Comparison of ENCODE assay signal across 19 cellular contexts in the genomic region with DNA sequence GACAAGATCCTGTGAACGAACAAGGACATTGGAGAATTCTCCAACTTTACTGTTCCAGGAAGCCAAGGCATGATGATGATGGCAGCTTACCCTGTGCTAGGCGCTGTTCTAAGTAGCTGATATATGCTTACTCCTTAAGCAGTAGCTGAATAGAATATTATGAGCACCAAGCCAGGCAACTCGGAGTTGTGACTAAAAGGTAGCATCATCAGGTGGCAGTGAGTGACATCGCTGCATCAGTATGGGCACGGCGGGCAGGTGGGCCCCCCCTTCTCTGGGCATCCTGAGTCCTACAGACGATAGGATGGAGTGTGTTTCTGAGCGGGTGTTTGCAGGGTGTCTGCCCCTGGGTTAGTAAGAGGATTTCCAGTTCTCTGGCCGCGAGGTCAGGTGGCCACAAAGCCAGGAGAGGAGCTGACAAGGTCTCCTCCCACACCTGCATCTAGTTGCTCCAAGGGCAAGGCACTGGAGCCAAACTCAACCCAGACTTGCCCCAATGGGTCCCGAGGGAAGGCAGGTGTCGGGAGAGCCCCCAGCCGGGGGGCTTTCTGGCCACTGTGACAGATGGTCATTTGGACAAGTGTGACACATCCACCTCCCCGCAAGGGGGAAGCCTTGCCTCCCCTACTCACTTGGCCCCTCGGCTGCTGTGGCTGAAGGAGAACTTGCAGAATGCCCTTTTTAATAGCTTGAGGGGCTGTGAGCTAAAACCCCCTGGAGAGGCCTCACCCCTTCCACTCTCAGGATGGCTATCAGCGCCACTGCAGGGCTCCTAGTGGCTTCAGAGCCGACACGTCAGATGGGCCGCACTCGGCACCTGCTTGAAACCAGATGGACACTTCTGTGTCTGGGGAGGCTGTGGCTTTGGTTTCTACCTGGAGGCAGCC. TPM values are rescaled to one million over a fixed set of nuclear protein-coding genes. Genes with fewer than 3 reads are reported as not detected.
DNase-seq lines count a peak whose midpoint lies in the region; TF ChIP-seq lines count a peak whose summit lies in the region.
"Had no signal": no experiment of that assay in that cellular context is flagged by ENCODE, and none has a peak within 500 bp of the region (broad histone marks: within the 10 kb centered on the region; RNA-seq: fewer than 3 reads in every experiment).

No MANE protein-coding gene starts in this region.

- TF ChIP-seq CTCF in GM10248 (IDR thresholded peaks at IDR 0.05; ENCODE audit: control extremely low read depth, extremely low read depth, low read depth, missing control alignments) (no peak), SK-N-SH (IDR thresholded peaks at IDR 0.05) (0 out of 2 replicates have a peak, but pooled peaks have one; percentile 10), endothelial cell (IDR thresholded peaks at IDR 0.05; ENCODE audit: unreplicated experiment) (no peak)

- H3K4me3 ChIP-seq in SK-N-SH (ENCODE audit: low read depth in 2 of 2, low read length in 1 of 2) = no peak overlapping the region
- H3K4me3 ChIP-seq: breast epithelium, GM23248, SK-N-MC had no signal

- H4K20me1 ChIP-seq in SK-N-SH (ENCODE audit: insufficient read depth) = no peaks in the 10 kb centered on the region

- no peak overlapping the region for H3K27ac ChIP-seq in SK-N-SH (ENCODE audit: low read depth in 2 of 2, low read length in 1 of 2)
- H3K27ac ChIP-seq: breast epithelium, GM23248, RWPE1, SK-N-MC had no signal

- DNase-seq in DMS79 (lab: John Stamatoyannopoulos, UW) (peak; percentile 88), GM10248 (ENCODE audit: extremely low spot score) (peak; percentile 13), SK-N-SH (no peak), left kidney (ENCODE audit: low read depth, low spot score) (peak; percentile 31), NOMO-1 treated with DMSO at 0.1 percent for 48 hours (lab: John Stamatoyannopoulos, UW; ENCODE audit: unreplicated experiment) (no peak), AG08396 (ENCODE audit: low spot score) (no peak), endothelial cell (ENCODE audit: low spot score) (no peak)
- DNase-seq: activated B cell treated with CpG ODN at 0.5 μM for 24 hours; activated CD8-positive, alpha-beta T cell treated with anti-CD3 and anti-CD28 coated beads for 36 hours; activated T-cell treated with anti-CD3 and anti-CD28 coated beads, Interleukin-2, amount 50 U/mL, for 24 hours; GM23248; NCI-H1105; NCI-H2029; NCI-H446 treated with DMSO at 0.1 percent for 48 hours; stimulated activated CD4-positive, alpha-beta T cell treated with anti-CD3 and anti-CD28 coated beads, Interleukin-2, amount 100 ng/mL, for 24 hours had no signal

- H3K4me1 ChIP-seq in SK-N-SH (ENCODE audit: control insufficient read depth in 1 of 2, insufficient read depth in 2 of 2, low read depth in 1 of 2, low read length in 1 of 2) = peaks cover 0 to 3% of the 10 kb centered on the region in 2 experiments; a peak in 1 of 4 replicates
- H3K4me1 ChIP-seq: breast epithelium had no signal

- H3K36me3 ChIP-seq in SK-N-SH (replicated peaks in 1 of 2; ENCODE audit: control insufficient read depth in 1 of 2, insufficient read depth in 2 of 2, low read length in 1 of 2) = no peaks in the 10 kb centered on the region
- H3K36me3 ChIP-seq: breast epithelium had no signal

- no peaks in the 10 kb centered on the region for H3F3A ChIP-seq in SK-N-SH (replicated peaks; ENCODE audit: insufficient read depth)

- no peaks in the 10 kb centered on the region for H3K27me3 ChIP-seq in SK-N-SH (ENCODE audit: insufficient read depth)
- H3K27me3 ChIP-seq: breast epithelium had no signal

- no peaks in the 10 kb centered on the region for H3K36me3 Mint-ChIP-seq in endothelial cell (ENCODE audit: low read depth, unreplicated experiment)
- H3K36me3 Mint-ChIP-seq: stimulated activated memory B cell treated with anti-CD40 and anti-IgM and Interleukin-4, amounts not matched to agents 10 μg/mL and 1 μg/mL and 100 μg/mL, for 72 hours had no signal

- H3K9me3 Mint-ChIP-seq in endothelial cell (ENCODE audit: unreplicated experiment) = no peaks in the 10 kb centered on the region

- H3K4me1 Mint-ChIP-seq in endothelial cell (ENCODE audit: unreplicated experiment) = no peaks in the 10 kb centered on the region
- H3K4me1 Mint-ChIP-seq: activated B cell treated with CpG ODN at 0.5 μM for 24 hours had no signal

- H3K9ac ChIP-seq in SK-N-SH = no peak overlapping the region
- H3K9ac ChIP-seq: GM23248 had no signal

- WGBS in SK-N-SH (ENCODE audit: low lambda C conversion rate) = 67% methylated on average over 13 of the region's 20 CpGs

- H3K27me3 Mint-ChIP-seq in endothelial cell (ENCODE audit: unreplicated experiment) = peaks cover 5% of the 10 kb centered on the region
- H3K27me3 Mint-ChIP-seq: activated CD8-positive, alpha-beta T cell treated with anti-CD3 and anti-CD28 coated beads for 36 hours had no signal

- no peaks in the 10 kb centered on the region for H3K9me2 ChIP-seq in SK-N-SH

- TF ChIP-seq EP300 in SK-N-SH (IDR thresholded peaks at IDR 0.05; ENCODE audit: borderline replicate concordance in 1 of 2, low read depth in 1 of 2, low read length in 1 of 2) = no peak

- no peak overlapping the region for H3K4me2 ChIP-seq in SK-N-SH

- POLR2A ChIA-PET in GM10248 (lab: Yijun Ruan, JAX) (no interaction called here), SK-N-SH (lab: Yijun Ruan, JAX) (no interaction called here)

- TF ChIP-seq RAD21 in SK-N-SH (IDR thresholded peaks at IDR 0.05; ENCODE audit: low read length) = 0 out of 2 replicates have a peak, but pooled peaks have one; percentile 18

- no peaks in the 10 kb centered on the region for H3K79me2 ChIP-seq in SK-N-SH (ENCODE audit: insufficient read depth)

- H2AFZ ChIP-seq in SK-N-SH (ENCODE audit: low read depth) = no peak overlapping the region
- H2AFZ ChIP-seq: GM23248 had no signal

- H3K4me3 Mint-ChIP-seq in endothelial cell (ENCODE audit: unreplicated experiment) = no peak overlapping the region
- H3K4me3 Mint-ChIP-seq: activated B cell treated with CpG ODN at 0.5 μM for 24 hours; activated CD8-positive, alpha-beta T cell treated with anti-CD3 and anti-CD28 coated beads for 36 hours; activated T-cell treated with anti-CD3 and anti-CD28 coated beads, Interleukin-2, amount 50 U/mL, for 24 hours; stimulated activated memory B cell treated with anti-CD40 and anti-IgM and Interleukin-4, amounts not matched to agents 10 μg/mL and 1 μg/mL and 100 μg/mL, for 72 hours had no signal

- H3K27ac Mint-ChIP-seq in endothelial cell (ENCODE audit: unreplicated experiment) = no peak overlapping the region
- H3K27ac Mint-ChIP-seq: activated B cell treated with CpG ODN at 0.5 μM for 24 hours; activated CD8-positive, alpha-beta T cell treated with anti-CD3 and anti-CD28 coated beads for 36 hours; activated T-cell treated with anti-CD3 and anti-CD28 coated beads, Interleukin-2, amount 50 U/mL, for 24 hours; stimulated activated memory B cell treated with anti-CD40 and anti-IgM and Interleukin-4, amounts not matched to agents 10 μg/mL and 1 μg/mL and 100 μg/mL, for 72 hours had no signal

- H3K9me3 ChIP-seq in SK-N-SH = no peaks in the 10 kb centered on the region
- H3K9me3 ChIP-seq: breast epithelium had no signal

- CTCF ChIA-PET in GM10248 (lab: Yijun Ruan, JAX) (no interaction called here), SK-N-SH (lab: Yijun Ruan, JAX) (no interaction called here)

TF ChIP-seq in SK-N-SH, 30 proteins besides CTCF, POLR2A, EP300 and RAD21 (continues in another document):
- TF ChIP-seq, protein P1, sequence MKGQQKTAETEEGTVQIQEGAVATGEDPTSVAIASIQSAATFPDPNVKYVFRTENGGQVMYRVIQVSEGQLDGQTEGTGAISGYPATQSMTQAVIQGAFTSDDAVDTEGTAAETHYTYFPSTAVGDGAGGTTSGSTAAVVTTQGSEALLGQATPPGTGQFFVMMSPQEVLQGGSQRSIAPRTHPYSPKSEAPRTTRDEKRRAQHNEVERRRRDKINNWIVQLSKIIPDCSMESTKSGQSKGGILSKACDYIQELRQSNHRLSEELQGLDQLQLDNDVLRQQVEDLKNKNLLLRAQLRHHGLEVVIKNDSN (IDR thresholded peaks at IDR 0.05; ENCODE audit: borderline replicate concordance, low read depth) = no peak
- TF ChIP-seq MXI1 (IDR thresholded peaks at IDR 0.05; ENCODE audit: low read depth, low read length) (no peak), MEF2A (IDR thresholded peaks at IDR 0.05; ENCODE audit: borderline replicate concordance, low read depth) (no peak), CHD2 (IDR thresholded peaks at IDR 0.05; ENCODE audit: low read length, partially characterized antibody) (no peak), YY1 (IDR thresholded peaks at IDR 0.05; ENCODE audit: low read depth) (no peak), ELF1 (IDR thresholded peaks at IDR 0.05) (no peak), FOSL2 (IDR thresholded peaks at IDR 0.05; ENCODE audit: borderline replicate concordance, low read depth) (no peak), JUND (IDR thresholded peaks at IDR 0.05) (no peak), TAF1 (IDR thresholded peaks at IDR 0.05; ENCODE audit: borderline replicate concordance, low read depth, low read length) (no peak)
- TF ChIP-seq, protein P2, sequence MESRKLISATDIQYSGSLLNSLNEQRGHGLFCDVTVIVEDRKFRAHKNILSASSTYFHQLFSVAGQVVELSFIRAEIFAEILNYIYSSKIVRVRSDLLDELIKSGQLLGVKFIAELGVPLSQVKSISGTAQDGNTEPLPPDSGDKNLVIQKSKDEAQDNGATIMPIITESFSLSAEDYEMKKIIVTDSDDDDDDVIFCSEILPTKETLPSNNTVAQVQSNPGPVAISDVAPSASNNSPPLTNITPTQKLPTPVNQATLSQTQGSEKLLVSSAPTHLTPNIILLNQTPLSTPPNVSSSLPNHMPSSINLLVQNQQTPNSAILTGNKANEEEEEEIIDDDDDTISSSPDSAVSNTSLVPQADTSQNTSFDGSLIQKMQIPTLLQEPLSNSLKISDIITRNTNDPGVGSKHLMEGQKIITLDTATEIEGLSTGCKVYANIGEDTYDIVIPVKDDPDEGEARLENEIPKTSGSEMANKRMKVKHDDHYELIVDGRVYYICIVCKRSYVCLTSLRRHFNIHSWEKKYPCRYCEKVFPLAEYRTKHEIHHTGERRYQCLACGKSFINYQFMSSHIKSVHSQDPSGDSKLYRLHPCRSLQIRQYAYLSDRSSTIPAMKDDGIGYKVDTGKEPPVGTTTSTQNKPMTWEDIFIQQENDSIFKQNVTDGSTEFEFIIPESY (IDR thresholded peaks at IDR 0.05; ENCODE audit: borderline replicate concordance, low read depth) = no peak
- TF ChIP-seq, protein P3, sequence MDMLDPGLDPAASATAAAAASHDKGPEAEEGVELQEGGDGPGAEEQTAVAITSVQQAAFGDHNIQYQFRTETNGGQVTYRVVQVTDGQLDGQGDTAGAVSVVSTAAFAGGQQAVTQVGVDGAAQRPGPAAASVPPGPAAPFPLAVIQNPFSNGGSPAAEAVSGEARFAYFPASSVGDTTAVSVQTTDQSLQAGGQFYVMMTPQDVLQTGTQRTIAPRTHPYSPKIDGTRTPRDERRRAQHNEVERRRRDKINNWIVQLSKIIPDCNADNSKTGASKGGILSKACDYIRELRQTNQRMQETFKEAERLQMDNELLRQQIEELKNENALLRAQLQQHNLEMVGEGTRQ (IDR thresholded peaks at IDR 0.05; ENCODE audit: borderline replicate concordance, low read depth, low read length) = no peak

RNA-seq across cellular contexts. Expression of a gene that starts 55.5 kb away (rescaled TPM):
- not detected in 2 replicates for polyA plus RNA-seq in SK-N-SH (2012; rRNA removed)
- 0.03 TPM in 1 of 2 replicates, not detected in the other for polyA plus RNA-seq in SK-N-SH (2012; cell fraction: cytosol; rRNA removed)
- polyA plus RNA-seq in SK-N-SH (2012; cell fraction: nucleus; rRNA removed) = 0.09 TPM in 1 of 2 replicates, not detected in the other
- 3.3 TPM for total RNA-seq in endothelial cell (ENCODE audit: unreplicated experiment)
- total RNA-seq: activated B cell treated with CpG ODN at 0.5 μM for 24 hours, GM23248 had no signal
- polyA plus RNA-seq: GM23248 had no signal

Comparison
In these comparisons a context has a peak if more than half of its experiments do, and no peak if none do; other contexts are left out.
1. DNase-seq: peak in DMS79 (single experiment), GM10248 (single experiment) and left kidney (single experiment); none in SK-N-SH (single experiment), NOMO-1 treated with DMSO at 0.1 percent for 48 hours (single experiment), AG08396 (single experiment) and endothelial cell (single experiment).